11 cellular contexts compared by ENCODE assay signal in the genomic region with DNA sequence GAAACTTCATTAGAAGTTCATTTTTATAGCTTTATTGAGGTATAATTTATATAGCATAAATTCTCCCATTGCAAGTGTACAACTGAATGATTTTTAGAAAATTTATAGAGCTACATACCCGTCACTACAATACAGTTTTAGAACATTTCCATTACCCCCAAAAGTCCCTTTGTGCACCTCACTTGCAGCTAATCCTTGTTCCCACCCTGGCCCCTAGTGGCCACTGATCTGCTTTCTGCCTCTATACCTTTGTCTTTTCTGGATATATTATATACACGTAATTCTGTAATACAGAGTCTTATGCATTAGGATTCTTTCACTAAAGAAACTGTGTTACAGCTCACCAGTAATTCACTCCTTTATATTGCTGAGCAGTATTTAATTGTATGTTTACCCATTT.
DNase-seq lines count a peak whose midpoint lies in the region; TF ChIP-seq lines count a peak whose summit lies in the region.
"Had no signal": no experiment of that assay in that cellular context is flagged by ENCODE, and none has a peak within 500 bp of the region (broad histone marks: within the 10 kb centered on the region; RNA-seq: fewer than 3 reads in every experiment).

No MANE protein-coding gene starts in this region.

- no peaks in the 10 kb centered on the region for H3K4me1 ChIP-seq in Peyer's patch
- H3K4me1 ChIP-seq: vagina had no signal

- no peak overlapping the region for H3K4me3 Mint-ChIP-seq in HFFc6
- H3K4me3 Mint-ChIP-seq in activated T-helper 2 cell treated with anti-CD3 and anti-CD28 coated beads, Interferon-gamma antibody, Interleukin-2, Interleukin-4, amounts not matched to agents 10 μg/mL and 5 μg/mL and 100 μg/mL, durations not matched to agents 14 hours and 24 hours and 36 hours (ENCODE audit: low read depth), result no peak overlapping the region

- H3K4me1 Mint-ChIP-seq in HFFc6 (ENCODE audit: low read depth), result no peaks in the 10 kb centered on the region
- H3K4me1 Mint-ChIP-seq in activated T-helper 2 cell treated with anti-CD3 and anti-CD28 coated beads, Interferon-gamma antibody, Interleukin-2, Interleukin-4, amounts not matched to agents 10 μg/mL and 5 μg/mL and 100 μg/mL, durations not matched to agents 14 hours and 24 hours and 36 hours (ENCODE audit: low read depth), result no peaks in the 10 kb centered on the region

- no peak for TF ChIP-seq POLR2A in Peyer's patch (IDR thresholded peaks at IDR 0.05)

- H3K9me3 ChIP-seq in Peyer's patch, result no peaks in the 10 kb centered on the region
- H3K9me3 ChIP-seq: vagina had no signal

- no peaks in the 10 kb centered on the region for H3K27me3 ChIP-seq in Peyer's patch
- H3K27me3 ChIP-seq: vagina had no signal

- H3K36me3 ChIP-seq in Peyer's patch, result no peaks in the 10 kb centered on the region
- H3K36me3 ChIP-seq: vagina had no signal

- peak; percentile 34 for TF ChIP-seq CTCF in AG10803 (conservative IDR thresholded peaks at IDR 0.05; ENCODE audit: low read length)
- peak; percentile 76 for TF ChIP-seq CTCF in HFFc6 (IDR thresholded peaks at IDR 0.05)
- peak in 1 of 6 experiments; percentile 3 for TF ChIP-seq CTCF in Peyer's patch (IDR thresholded peaks at IDR 0.05)

- intact Hi-C loops in activated T-helper 2 cell treated with anti-CD3 and anti-CD28 coated beads, Interferon-gamma antibody, Interleukin-2, Interleukin-4, amounts not matched to agents 10 μg/mL and 5 μg/mL and 100 μg/mL, durations not matched to agents 14 hours and 24 hours and 36 hours (cut with micrococcal nuclease), result no loop called here

- H3K27me3 Mint-ChIP-seq in HFFc6 (ENCODE audit: insufficient read depth), result no peaks in the 10 kb centered on the region
- H3K27me3 Mint-ChIP-seq in activated T-helper 2 cell treated with anti-CD3 and anti-CD28 coated beads, Interferon-gamma antibody, Interleukin-2, Interleukin-4, amounts not matched to agents 10 μg/mL and 5 μg/mL and 100 μg/mL, durations not matched to agents 14 hours and 24 hours and 36 hours (ENCODE audit: low read depth), result no peaks in the 10 kb centered on the region

- no peak overlapping the region for H3K4me3 ChIP-seq in AG10803 (ENCODE audit: low read length)
- no peak overlapping the region for H3K4me3 ChIP-seq in Peyer's patch
- H3K4me3 ChIP-seq: vagina had no signal

- no peaks in the 10 kb centered on the region for H3K9me3 Mint-ChIP-seq in HFFc6
- no peaks in the 10 kb centered on the region for H3K9me3 Mint-ChIP-seq in activated T-helper 2 cell treated with anti-CD3 and anti-CD28 coated beads, Interferon-gamma antibody, Interleukin-2, Interleukin-4, amounts not matched to agents 10 μg/mL and 5 μg/mL and 100 μg/mL, durations not matched to agents 14 hours and 24 hours and 36 hours

- no peak overlapping the region for H3K27ac ChIP-seq in Peyer's patch
- H3K27ac ChIP-seq: vagina had no signal

- H3K36me3 Mint-ChIP-seq in HFFc6 (ENCODE audit: low read depth), result no peaks in the 10 kb centered on the region
- no peaks in the 10 kb centered on the region for H3K36me3 Mint-ChIP-seq in activated T-helper 2 cell treated with anti-CD3 and anti-CD28 coated beads, Interferon-gamma antibody, Interleukin-2, Interleukin-4, amounts not matched to agents 10 μg/mL and 5 μg/mL and 100 μg/mL, durations not matched to agents 14 hours and 24 hours and 36 hours (ENCODE audit: low read depth)

- no peak overlapping the region for H3K27ac Mint-ChIP-seq in HFFc6
- no peak overlapping the region for H3K27ac Mint-ChIP-seq in activated T-helper 2 cell treated with anti-CD3 and anti-CD28 coated beads, Interferon-gamma antibody, Interleukin-2, Interleukin-4, amounts not matched to agents 10 μg/mL and 5 μg/mL and 100 μg/mL, durations not matched to agents 14 hours and 24 hours and 36 hours

- DNase-seq in AG10803 (ENCODE audit: low read depth) (no peak), HFFc6 (no peak), RPMI7951 (ENCODE audit: low read depth) (peak; percentile 5), fibroblast of the conjunctiva (ENCODE audit: low read depth) (peak; percentile 0), Peyer's patch (no peak), mucosa of gallbladder (ENCODE audit: low spot score) (no peak)
- no peak for DNase-seq in NK-92 treated with Interleukin-12 subunit alpha and Interleukin-12 subunit beta, amount 100 ng/mL, for 24 hours (lab: John Stamatoyannopoulos, UW)
- DNase-seq in activated T-helper 2 cell treated with anti-CD3 and anti-CD28 coated beads, Interferon-gamma antibody, Interleukin-2, Interleukin-4, amounts not matched to agents 10 μg/mL and 5 μg/mL and 100 μg/mL, durations not matched to agents 14 hours and 24 hours and 36 hours (ENCODE audit: low spot score), result no peak
- DNase-seq: central memory CD4-positive, alpha-beta T cell; left ventricle myocardium superior had no signal

Comparison
In these comparisons a context has a peak if more than half of its experiments do, and no peak if none do; other contexts are left out.
1. DNase-seq: peak in RPMI7951 (single experiment) and fibroblast of the conjunctiva (single experiment); none in AG10803 (single experiment), HFFc6 (single experiment), Peyer's patch (0 of 3), NK-92 treated with Interleukin-12 subunit alpha and Interleukin-12 subunit beta, amount 100 ng/mL, for 24 hours (single experiment), activated T-helper 2 cell treated with anti-CD3 and anti-CD28 coated beads, Interferon-gamma antibody, Interleukin-2, Interleukin-4, amounts not matched to agents 10 μg/mL and 5 μg/mL and 100 μg/mL, durations not matched to agents 14 hours and 24 hours and 36 hours (single experiment) and mucosa of gallbladder (single experiment).